1 cellular context compared by ENCODE assay signal in the genomic region with DNA sequence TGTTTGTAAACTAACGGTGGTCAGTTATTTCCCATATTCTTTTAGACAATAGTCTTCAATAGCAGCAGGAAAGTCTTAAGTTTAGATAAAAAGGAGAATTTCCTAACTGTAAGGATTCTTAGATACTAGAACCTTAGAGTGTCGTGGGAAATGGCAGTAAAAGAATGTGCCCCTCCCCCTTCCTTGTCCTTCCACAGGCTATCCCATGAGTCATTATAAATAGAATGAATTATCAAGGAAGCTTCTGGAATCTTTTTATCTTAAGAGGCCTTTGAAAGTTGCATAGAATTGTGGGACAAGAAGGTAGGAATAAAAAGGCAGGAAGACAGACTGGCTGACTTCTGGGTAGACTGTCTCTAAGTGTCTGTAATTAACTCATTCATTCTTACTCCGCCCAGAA.
TF ChIP-seq lines count a peak whose summit lies in the region.

No MANE protein-coding gene starts in this region.

TF ChIP-seq in GM23338, 12 proteins besides CTCF, POLR2A, EP300 and RAD21 (continued from another document):
- TF ChIP-seq, protein P1, sequence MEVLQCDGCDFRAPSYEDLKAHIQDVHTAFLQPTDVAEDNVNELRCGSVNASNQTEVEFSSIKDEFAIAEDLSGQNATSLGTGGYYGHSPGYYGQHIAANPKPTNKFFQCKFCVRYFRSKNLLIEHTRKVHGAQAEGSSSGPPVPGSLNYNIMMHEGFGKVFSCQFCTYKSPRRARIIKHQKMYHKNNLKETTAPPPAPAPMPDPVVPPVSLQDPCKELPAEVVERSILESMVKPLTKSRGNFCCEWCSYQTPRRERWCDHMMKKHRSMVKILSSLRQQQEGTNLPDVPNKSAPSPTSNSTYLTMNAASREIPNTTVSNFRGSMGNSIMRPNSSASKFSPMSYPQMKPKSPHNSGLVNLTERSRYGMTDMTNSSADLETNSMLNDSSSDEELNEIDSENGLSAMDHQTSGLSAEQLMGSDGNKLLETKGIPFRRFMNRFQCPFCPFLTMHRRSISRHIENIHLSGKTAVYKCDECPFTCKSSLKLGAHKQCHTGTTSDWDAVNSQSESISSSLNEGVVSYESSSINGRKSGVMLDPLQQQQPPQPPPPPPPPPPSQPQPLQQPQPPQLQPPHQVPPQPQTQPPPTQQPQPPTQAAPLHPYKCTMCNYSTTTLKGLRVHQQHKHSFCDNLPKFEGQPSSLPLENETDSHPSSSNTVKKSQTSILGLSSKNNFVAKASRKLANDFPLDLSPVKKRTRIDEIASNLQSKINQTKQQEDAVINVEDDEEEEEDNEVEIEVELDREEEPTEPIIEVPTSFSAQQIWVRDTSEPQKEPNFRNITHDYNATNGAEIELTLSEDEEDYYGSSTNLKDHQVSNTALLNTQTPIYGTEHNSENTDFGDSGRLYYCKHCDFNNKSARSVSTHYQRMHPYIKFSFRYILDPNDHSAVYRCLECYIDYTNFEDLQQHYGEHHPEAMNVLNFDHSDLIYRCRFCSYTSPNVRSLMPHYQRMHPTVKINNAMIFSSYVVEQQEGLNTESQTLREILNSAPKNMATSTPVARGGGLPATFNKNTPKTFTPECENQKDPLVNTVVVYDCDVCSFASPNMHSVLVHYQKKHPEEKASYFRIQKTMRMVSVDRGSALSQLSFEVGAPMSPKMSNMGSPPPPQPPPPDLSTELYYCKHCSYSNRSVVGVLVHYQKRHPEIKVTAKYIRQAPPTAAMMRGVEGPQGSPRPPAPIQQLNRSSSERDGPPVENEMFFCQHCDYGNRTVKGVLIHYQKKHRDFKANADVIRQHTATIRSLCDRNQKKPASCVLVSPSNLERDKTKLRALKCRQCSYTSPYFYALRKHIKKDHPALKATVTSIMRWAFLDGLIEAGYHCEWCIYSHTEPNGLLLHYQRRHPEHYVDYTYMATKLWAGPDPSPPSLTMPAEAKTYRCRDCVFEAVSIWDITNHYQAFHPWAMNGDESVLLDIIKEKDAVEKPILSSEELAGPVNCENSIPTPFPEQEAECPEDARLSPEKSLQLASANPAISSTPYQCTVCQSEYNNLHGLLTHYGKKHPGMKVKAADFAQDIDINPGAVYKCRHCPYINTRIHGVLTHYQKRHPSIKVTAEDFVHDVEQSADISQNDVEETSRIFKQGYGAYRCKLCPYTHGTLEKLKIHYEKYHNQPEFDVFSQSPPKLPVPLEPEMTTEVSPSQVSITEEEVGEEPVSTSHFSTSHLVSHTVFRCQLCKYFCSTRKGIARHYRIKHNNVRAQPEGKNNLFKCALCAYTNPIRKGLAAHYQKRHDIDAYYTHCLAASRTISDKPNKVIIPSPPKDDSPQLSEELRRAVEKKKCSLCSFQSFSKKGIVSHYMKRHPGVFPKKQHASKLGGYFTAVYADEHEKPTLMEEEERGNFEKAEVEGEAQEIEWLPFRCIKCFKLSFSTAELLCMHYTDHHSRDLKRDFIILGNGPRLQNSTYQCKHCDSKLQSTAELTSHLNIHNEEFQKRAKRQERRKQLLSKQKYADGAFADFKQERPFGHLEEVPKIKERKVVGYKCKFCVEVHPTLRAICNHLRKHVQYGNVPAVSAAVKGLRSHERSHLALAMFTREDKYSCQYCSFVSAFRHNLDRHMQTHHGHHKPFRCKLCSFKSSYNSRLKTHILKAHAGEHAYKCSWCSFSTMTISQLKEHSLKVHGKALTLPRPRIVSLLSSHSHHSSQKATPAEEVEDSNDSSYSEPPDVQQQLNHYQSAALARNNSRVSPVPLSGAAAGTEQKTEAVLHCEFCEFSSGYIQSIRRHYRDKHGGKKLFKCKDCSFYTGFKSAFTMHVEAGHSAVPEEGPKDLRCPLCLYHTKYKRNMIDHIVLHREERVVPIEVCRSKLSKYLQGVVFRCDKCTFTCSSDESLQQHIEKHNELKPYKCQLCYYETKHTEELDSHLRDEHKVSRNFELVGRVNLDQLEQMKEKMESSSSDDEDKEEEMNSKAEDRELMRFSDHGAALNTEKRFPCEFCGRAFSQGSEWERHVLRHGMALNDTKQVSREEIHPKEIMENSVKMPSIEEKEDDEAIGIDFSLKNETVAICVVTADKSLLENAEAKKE (CRISPR knock-in tag; IDR thresholded peaks at IDR 0.05) = no peak
- TF ChIP-seq ZNF114 (CRISPR knock-in tag; IDR thresholded peaks at IDR 0.05) = no peak
- no peak for TF ChIP-seq EZH2phosphoT487 (IDR thresholded peaks at IDR 0.05; ENCODE audit: unreplicated experiment)
- no peak for TF ChIP-seq JUNB (IDR thresholded peaks at IDR 0.05; ENCODE audit: unreplicated experiment)
- TF ChIP-seq ZNF331 (CRISPR knock-in tag; IDR thresholded peaks at IDR 0.05; ENCODE audit: low read depth) = no peak
